In the genomic region with DNA sequence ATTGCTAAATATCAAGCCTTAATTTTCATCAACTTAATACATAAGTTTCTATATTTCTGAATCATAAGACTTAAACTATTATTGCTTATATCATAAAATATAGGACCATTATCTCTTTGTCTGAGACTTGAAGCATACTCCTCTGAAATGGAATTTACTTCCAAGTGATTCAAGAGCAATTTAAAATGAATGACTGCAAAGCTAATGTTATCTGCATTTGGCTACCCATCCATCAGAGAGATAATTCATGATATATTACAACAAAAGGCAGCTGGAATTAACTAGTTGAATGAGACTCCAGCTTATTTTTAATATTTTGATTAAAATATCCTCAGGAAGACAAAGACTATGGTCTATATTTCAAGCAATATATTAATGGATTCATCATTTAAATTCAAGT, we compare ENCODE assay signal across 40 cellular contexts.
"Had no signal": no experiment of that assay in that cellular context is flagged by ENCODE, and none has a peak within 500 bp of the region (broad histone marks: within the 10 kb centered on the region; RNA-seq: fewer than 3 reads in every experiment).

No MANE protein-coding gene starts in this region.

- FAIRE-seq: astrocyte, bronchial epithelial cell had no signal

- H3K27me3 ChIP-seq: adrenal gland, ascending aorta, body of pancreas, brain microvascular endothelial cell, breast epithelium, cardiac muscle cell had no signal

- H3K36me3 ChIP-seq: adrenal gland, ascending aorta, brain microvascular endothelial cell, breast epithelium, cardiac muscle cell had no signal

- H3K9me3 Mint-ChIP-seq: activated naive CD4-positive, alpha-beta T cell treated with anti-CD3 and anti-CD28 coated beads, Interleukin-2, amount 10 ng/mL, durations not matched to agents 7 days and 5 days had no signal

- H3K4me1 Mint-ChIP-seq: activated naive CD4-positive, alpha-beta T cell treated with anti-CD3 and anti-CD28 coated beads, Interleukin-2, amount 10 ng/mL, durations not matched to agents 7 days and 5 days; activated naive CD4-positive, alpha-beta T cell treated with anti-CD3 and anti-CD28 coated beads, Interleukin-2, amount 50 U/mL, for 24 hours; activated naive CD8-positive, alpha-beta T cell treated with anti-CD3 and anti-CD28 coated beads for 36 hours; activated naive CD8-positive, alpha-beta T cell treated with anti-CD3 and anti-CD28 coated beads, Interleukin-2, amount 10 ng/mL, durations not matched to agents 7 days and 5 days; activated naive CD8-positive, alpha-beta T cell treated with anti-CD3 and anti-CD28 coated beads, Interleukin-2, amount 50 U/mL, for 24 hours; activated T-helper 17 cell treated with anti-CD3 and anti-CD28 coated beads, Interleukin-2, amount 50 U/mL, for 72 hours; brain; central memory CD8-positive, alpha-beta T cell had no signal

- H3K27ac ChIP-seq: adrenal gland, ascending aorta, body of pancreas, brain microvascular endothelial cell, breast epithelium, cardiac muscle cell had no signal

- H3K4me3 Mint-ChIP-seq: activated naive CD4-positive, alpha-beta T cell treated with anti-CD3 and anti-CD28 coated beads for 36 hours; activated naive CD4-positive, alpha-beta T cell treated with anti-CD3 and anti-CD28 coated beads, Interleukin-2, amount 10 ng/mL, durations not matched to agents 7 days and 5 days; activated naive CD4-positive, alpha-beta T cell treated with anti-CD3 and anti-CD28 coated beads, Interleukin-2, amount 50 U/mL, for 24 hours; activated naive CD8-positive, alpha-beta T cell; activated naive CD8-positive, alpha-beta T cell treated with anti-CD3 and anti-CD28 coated beads for 36 hours; activated naive CD8-positive, alpha-beta T cell treated with anti-CD3 and anti-CD28 coated beads, Interleukin-2, amount 10 ng/mL, durations not matched to agents 7 days and 5 days; activated naive CD8-positive, alpha-beta T cell treated with anti-CD3 and anti-CD28 coated beads, Interleukin-2, amount 50 U/mL, for 24 hours; activated T-cell treated with anti-CD3 and anti-CD28 coated beads, Interleukin-2, amount 50 U/mL, for 24 hours; activated T-cell treated with anti-CD3 and anti-CD28 coated beads, Interleukin-2, amount 50 U/mL, for 4 hours; activated T-cell treated with anti-CD3 and anti-CD28 coated beads, Interleukin-2, amount 50 U/mL, for 72 hours; activated T-helper 1 cell treated with anti-CD3 and anti-CD28 coated beads, Interleukin-12 subunit alpha, Interleukin-12 subunit beta, Interleukin-2, Interleukin-4 antibody, amounts not matched to agents 30 ng/mL and 10 ng/mL and 1 ng/mL, durations not matched to agents 14 hours and 24 hours and 36 hours; activated T-helper 17 cell treated with anti-CD3 and anti-CD28 coated beads, Interleukin-2, amount 50 U/mL, for 72 hours; brain; central memory CD8-positive, alpha-beta T cell had no signal

- H3K36me3 Mint-ChIP-seq: activated naive CD4-positive, alpha-beta T cell treated with anti-CD3 and anti-CD28 coated beads, Interleukin-2, amount 10 ng/mL, durations not matched to agents 7 days and 5 days; activated naive CD8-positive, alpha-beta T cell; activated naive CD8-positive, alpha-beta T cell treated with anti-CD3 and anti-CD28 coated beads for 36 hours; activated naive CD8-positive, alpha-beta T cell treated with anti-CD3 and anti-CD28 coated beads, Interleukin-2, amount 10 ng/mL, durations not matched to agents 7 days and 5 days had no signal

- H3K4me3 ChIP-seq: adrenal gland, ascending aorta, body of pancreas, breast epithelium, cardiac muscle cell had no signal

- H3K9me3 ChIP-seq: ascending aorta, body of pancreas, breast epithelium had no signal

- DNase-seq: activated effector memory CD4-positive, alpha-beta T cell treated with anti-CD3 and anti-CD28 coated beads, Interleukin-2, amount 50 U/mL, for 16 hours; activated effector memory CD4-positive, alpha-beta T cell treated with Interleukin-2 at 50 U/mL for 16 hours; activated gamma-delta T cell; activated gamma-delta T cell treated with Interleukin-2 at 50 U/mL for 16 hours; activated naive CD4-positive, alpha-beta T cell; activated naive CD4-positive, alpha-beta T cell treated with anti-CD3 and anti-CD28 coated beads for 36 hours; activated naive CD4-positive, alpha-beta T cell treated with anti-CD3 and anti-CD28 coated beads, Interleukin-2, amount 10 ng/mL, durations not matched to agents 7 days and 5 days; activated naive CD4-positive, alpha-beta T cell treated with anti-CD3 and anti-CD28 coated beads, Interleukin-2, amount 50 U/mL, for 16 hours; activated naive CD4-positive, alpha-beta T cell treated with Interleukin-2 at 50 U/mL for 16 hours; activated naive CD8-positive, alpha-beta T cell treated with anti-CD3 and anti-CD28 coated beads for 36 hours; activated naive CD8-positive, alpha-beta T cell treated with anti-CD3 and anti-CD28 coated beads, Interleukin-2, amount 10 ng/mL, durations not matched to agents 7 days and 5 days; activated naive CD8-positive, alpha-beta T cell treated with anti-CD3 and anti-CD28 coated beads, Interleukin-2, amount 50 U/mL, for 24 hours; activated T-cell treated with anti-CD3 and anti-CD28 coated beads, Interleukin-2, amount 50 U/mL, for 1 hour; activated T-cell treated with anti-CD3 and anti-CD28 coated beads, Interleukin-2, amount 50 U/mL, for 24 hours; activated T-cell treated with anti-CD3 and anti-CD28 coated beads, Interleukin-2, amount 50 U/mL, for 4 hours; activated T-cell treated with anti-CD3 and anti-CD28 coated beads, Interleukin-2, amount 50 U/mL, for 48 hours; activated T-cell treated with anti-CD3 and anti-CD28 coated beads, Interleukin-2, amount 50 U/mL, for 72 hours; adrenal gland; amniotic stem cell; amygdala; anterior cingulate cortex; aorta; body of pancreas; brain microvascular endothelial cell; caudate nucleus; central memory CD4-positive, alpha-beta T cell; cerebellar nuclear complex had no signal

- H3K27me3 Mint-ChIP-seq: activated naive CD4-positive, alpha-beta T cell treated with anti-CD3 and anti-CD28 coated beads, Interleukin-2, amount 10 ng/mL, durations not matched to agents 7 days and 5 days; activated naive CD8-positive, alpha-beta T cell; activated naive CD8-positive, alpha-beta T cell treated with anti-CD3 and anti-CD28 coated beads for 36 hours; activated naive CD8-positive, alpha-beta T cell treated with anti-CD3 and anti-CD28 coated beads, Interleukin-2, amount 50 U/mL, for 24 hours; activated T-cell treated with anti-CD3 and anti-CD28 coated beads, Interleukin-2, amount 50 U/mL, for 24 hours; activated T-helper 17 cell treated with anti-CD3 and anti-CD28 coated beads, Interleukin-2, amount 50 U/mL, for 72 hours; brain; central memory CD8-positive, alpha-beta T cell had no signal

- H3K4me1 ChIP-seq: ascending aorta, body of pancreas, breast epithelium had no signal

- H3K27ac Mint-ChIP-seq: activated naive CD4-positive, alpha-beta T cell treated with anti-CD3 and anti-CD28 coated beads for 36 hours; activated naive CD4-positive, alpha-beta T cell treated with anti-CD3 and anti-CD28 coated beads, Interleukin-2, amount 10 ng/mL, durations not matched to agents 7 days and 5 days; activated naive CD4-positive, alpha-beta T cell treated with anti-CD3 and anti-CD28 coated beads, Interleukin-2, amount 50 U/mL, for 24 hours; activated naive CD4-positive, alpha-beta T cell treated with anti-CD3 and anti-CD28 coated beads, Interleukin-2, amount 50 U/mL, for 72 hours; activated naive CD8-positive, alpha-beta T cell; activated naive CD8-positive, alpha-beta T cell treated with anti-CD3 and anti-CD28 coated beads for 36 hours; activated naive CD8-positive, alpha-beta T cell treated with anti-CD3 and anti-CD28 coated beads, Interleukin-2, amount 10 ng/mL, durations not matched to agents 7 days and 5 days; activated naive CD8-positive, alpha-beta T cell treated with anti-CD3 and anti-CD28 coated beads, Interleukin-2, amount 50 U/mL, for 24 hours; activated T-cell treated with anti-CD3 and anti-CD28 coated beads, Interleukin-2, amount 50 U/mL, for 24 hours; activated T-cell treated with anti-CD3 and anti-CD28 coated beads, Interleukin-2, amount 50 U/mL, for 72 hours; activated T-helper 1 cell treated with anti-CD3 and anti-CD28 coated beads, Interleukin-12 subunit alpha, Interleukin-12 subunit beta, Interleukin-2, Interleukin-4 antibody, amounts not matched to agents 30 ng/mL and 10 ng/mL and 1 ng/mL, durations not matched to agents 14 hours and 24 hours and 36 hours; activated T-helper 17 cell treated with anti-CD3 and anti-CD28 coated beads, Interleukin-2, amount 50 U/mL, for 72 hours; activated T-helper 2 cell treated with anti-CD3 and anti-CD28 coated beads, Interferon-gamma antibody, Interleukin-2, Interleukin-4, amounts not matched to agents 10 μg/mL and 5 μg/mL and 100 μg/mL, durations not matched to agents 14 hours and 24 hours and 36 hours; brain had no signal

- ATAC-seq: activated naive CD4-positive, alpha-beta T cell treated with anti-CD3 and anti-CD28 coated beads, Interleukin-2, amount 50 U/mL, for 72 hours; activated naive CD8-positive, alpha-beta T cell treated with anti-CD3 and anti-CD28 coated beads, Interleukin-2, amount 50 U/mL, for 24 hours; activated T-cell treated with anti-CD3 and anti-CD28 coated beads, Interleukin-2, amount 50 U/mL, for 4 hours; activated T-cell treated with anti-CD3 and anti-CD28 coated beads, Interleukin-2, amount 50 U/mL, for 72 hours; activated T-helper 17 cell treated with anti-CD3 and anti-CD28 coated beads, Interleukin-2, amount 50 U/mL, for 72 hours; body of pancreas had no signal
